Comparison of ENCODE assay signal across 8 cellular contexts in genomic region chr19:4467835-4468234, GRCh38.
"Had no signal": no experiment of that assay in that cellular context is flagged by ENCODE, and none has a peak within 500 bp of the region (broad histone marks: within the 10 kb centered on the region; RNA-seq: fewer than 3 reads in every experiment).

No MANE protein-coding gene starts in this region.

- H3K4me3 ChIP-seq: GM23338 had no signal

- H3K9me3 Mint-ChIP-seq: GM23338 had no signal

- H3K4me2 ChIP-seq: GM23338 had no signal

- DNase-seq: H9, HCEC 1CT, IMR-90, KBM-7 had no signal

- FAIRE-seq: H1, H54, HTR-8/SVneo had no signal

- H3K4me3 Mint-ChIP-seq: GM23338, H9 had no signal

- H3K27ac Mint-ChIP-seq: GM23338, H9 had no signal

- ATAC-seq: GM23338 had no signal

- H2AFZ ChIP-seq: GM23338 had no signal
